In the genomic region with DNA sequence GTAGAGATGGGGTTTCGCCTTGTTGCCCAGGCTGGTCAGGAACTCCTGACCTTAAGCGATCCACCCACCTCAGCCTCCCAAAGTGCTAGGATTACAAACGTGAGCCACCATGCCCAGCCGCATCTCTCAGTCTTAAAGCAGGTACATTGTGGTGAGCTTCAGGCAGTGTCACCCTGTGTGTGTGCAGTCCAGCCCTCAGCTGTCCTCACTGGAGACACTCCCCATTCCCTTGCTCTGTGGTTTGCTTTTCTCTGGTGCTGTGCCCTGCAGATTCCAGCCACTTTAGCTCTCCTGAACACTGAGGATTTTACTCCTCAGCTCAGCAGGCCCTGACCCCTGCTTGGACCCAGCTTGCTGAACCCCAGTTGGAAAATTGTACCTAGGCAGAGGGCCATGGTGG, we compare ENCODE assay signal across 30 cellular contexts. TPM values are rescaled to one million over a fixed set of nuclear protein-coding genes. Genes with fewer than 3 reads are reported as not detected.
"Had no signal": no experiment of that assay in that cellular context is flagged by ENCODE, and none has a peak within 500 bp of the region (broad histone marks: within the 10 kb centered on the region; RNA-seq: fewer than 3 reads in every experiment).

No MANE protein-coding gene starts in this region.

- H3K9ac ChIP-seq: neural progenitor cell had no signal

- H3K9me3 ChIP-seq: lower lobe of right lung, psoas muscle, sigmoid colon, spleen, testis, tibial artery, upper lobe of left lung had no signal

- H3K4me1 Mint-ChIP-seq: nephron had no signal

- H2AFZ ChIP-seq: neural progenitor cell had no signal

- H3K27ac ChIP-seq: lower lobe of right lung, neural progenitor cell, psoas muscle, sigmoid colon, skin epidermis, spleen, testis, tibial artery, upper lobe of left lung had no signal

- H3K27me3 ChIP-seq: neural progenitor cell, sigmoid colon, spleen, testis, tibial artery, upper lobe of left lung had no signal

- H3K27me3 Mint-ChIP-seq: effector memory CD8-positive, alpha-beta T cell; naive thymus-derived CD4-positive, alpha-beta T cell; stimulated activated memory B cell treated with anti-CD40 and anti-IgM and Interleukin-4, amounts not matched to agents 10 μg/mL and 1 μg/mL and 100 μg/mL, for 72 hours had no signal

- H3K4me3 Mint-ChIP-seq: effector memory CD8-positive, alpha-beta T cell; immature natural killer cell; neural progenitor cell; stimulated activated memory B cell treated with anti-CD40 and anti-IgM and Interleukin-4, amounts not matched to agents 10 μg/mL and 1 μg/mL and 100 μg/mL, for 72 hours had no signal

- H3K4me3 ChIP-seq: lower lobe of right lung, neural progenitor cell, psoas muscle, sigmoid colon, skin epidermis, spleen, testis, tibial artery, upper lobe of left lung had no signal

- H3K27ac Mint-ChIP-seq: nephron; neural progenitor cell; stimulated activated memory B cell treated with anti-CD40 and anti-IgM and Interleukin-4, amounts not matched to agents 10 μg/mL and 1 μg/mL and 100 μg/mL, for 72 hours had no signal

- H3K9me3 Mint-ChIP-seq: effector memory CD8-positive, alpha-beta T cell; immature natural killer cell; nephron; neural progenitor cell; stimulated activated memory B cell treated with anti-CD40 and anti-IgM and Interleukin-4, amounts not matched to agents 10 μg/mL and 1 μg/mL and 100 μg/mL, for 72 hours had no signal

- FAIRE-seq: endometrium, frontal cortex, urothelium cell line had no signal

- DNase-seq: cortex of kidney; effector memory CD8-positive, alpha-beta T cell; erythroblast; hypothalamus; immature natural killer cell; islet precursor cell; kidney glomerular epithelial cell; left colon; left ventricle myocardium superior; lower lobe of right lung; naive thymus-derived CD4-positive, alpha-beta T cell; nucleus accumbens; psoas muscle; right cardiac atrium; sigmoid colon; spleen; stimulated activated CD4-positive, alpha-beta T cell treated with anti-CD3 and anti-CD28 coated beads, Interleukin-4, amount 100 ng/mL, for 4 hours; stimulated activated naive CD8-positive, alpha-beta T cell treated with anti-CD3 and anti-CD28 coated beads, Interleukin-15, Interleukin-2, amounts not matched to agents 100 U/mL and 50 U/mL, for 24 hours; substantia nigra; testis; tibial artery; upper lobe of left lung had no signal

- H3K4me2 ChIP-seq: neural progenitor cell had no signal

RNA-seq across cellular contexts. Expression of a gene that starts 14.6 kb away (rescaled TPM):
- total RNA-seq: dermis microvascular lymphatic vessel endothelial cell; left ventricle myocardium superior; naive thymus-derived CD4-positive, alpha-beta T cell; psoas muscle had no signal
- polyA plus RNA-seq: immature natural killer cell; naive thymus-derived CD4-positive, alpha-beta T cell had no signal
